8 cellular contexts compared by ENCODE assay signal in genomic region chr10:112314822-112315474, GRCh38. TPM values are rescaled to one million over a fixed set of nuclear protein-coding genes. Genes with fewer than 3 reads are reported as not detected.
DNase-seq lines count a peak whose midpoint lies in the region; ATAC-seq, FAIRE-seq and TF ChIP-seq lines count a peak whose summit lies in the region.

No MANE protein-coding gene starts in this region.

- WGBS in pancreas, 2 donors, result 22 to 23% methylated on average over 10 of the region's 10 CpGs

- H3K4me1 ChIP-seq in pancreas, result no peaks in the 10 kb centered on the region
- H3K4me1 ChIP-seq in tibial artery, result no peaks in the 10 kb centered on the region

- H3K27ac ChIP-seq in pancreas (no peak overlapping the region), tibial artery (no peak overlapping the region)

- intact Hi-C loops in pancreas (cut with DNase I), result loop anchor here in 1 of 3 donors (10.0 kb wide), 1 partner anchor 190 kb away; no protein-coding TSS in a partner anchor
- intact Hi-C loops in tibial artery (cut with DNase I; ENCODE audit: low total_unique reads), result loop anchor here (5.0 kb wide), 1 partner anchor 133 kb away; the partner anchor contains the start of gene GPAM

- no peak for FAIRE-seq in pancreas (lab: Jason Lieb, UNC)

- H3K27me3 ChIP-seq in pancreas, result no peaks in the 10 kb centered on the region
- H3K27me3 ChIP-seq in tibial artery, result peaks cover 0 to 12% of the 10 kb centered on the region in 2 donors

- TF ChIP-seq CTCF in pancreas (IDR thresholded peaks at IDR 0.05), result peak; percentile 72 to 92 (median 88)
- peak; percentile 81 to 84 for TF ChIP-seq CTCF in tibial artery (IDR thresholded peaks at IDR 0.05)

- ATAC-seq in GM19463 (IDR thresholded peaks at IDR 0.05; ENCODE audit: unreplicated experiment) (peak; percentile 90), pancreas (peak; percentile 71 to 96 (median 92))

- DNase-seq in COLO668 (lab: John Stamatoyannopoulos, UW; ENCODE audit: unreplicated experiment), result peak; percentile 66
- DNase-seq in HuH-7 (ENCODE audit: low spot score), result peak; percentile 68
- DNase-seq in RPMI8226, result peak; percentile 76
- peak; percentile 90 for DNase-seq in activated effector memory CD4-positive, alpha-beta T cell treated with anti-CD3 and anti-CD28 coated beads, Interleukin-2, amount 50 U/mL, for 16 hours
- peak; percentile 70 for DNase-seq in germinal center (ENCODE audit: low spot score)
- peak; percentile 52 to 87 (median 78) for DNase-seq in pancreas
- peak; percentile 74 to 78 for DNase-seq in tibial artery

- no peaks in the 10 kb centered on the region for H3K36me3 ChIP-seq in pancreas
- H3K36me3 ChIP-seq in tibial artery, result no peaks in the 10 kb centered on the region

- H3K4me3 ChIP-seq in pancreas (no peak overlapping the region), tibial artery (no peak overlapping the region)

- H3K9me3 ChIP-seq in pancreas (no peaks in the 10 kb centered on the region), tibial artery (no peaks in the 10 kb centered on the region)

RNA-seq across cellular contexts. Expression of gene TECTB, which starts 31.7 kb away (rescaled TPM):
- total RNA-seq in pancreas, result not detected
- not detected for polyA plus RNA-seq in pancreas

RNA-seq across cellular contexts. Expression of gene ACSL5, which starts 59.0 kb away (rescaled TPM):
- total RNA-seq in pancreas, result 1 to 10 TPM; 2.2 to 7.2 (median 3.7) TPM
- polyA plus RNA-seq in pancreas, result 1 to 10 TPM; 2.4 to 5.7 TPM
